ENCODE assay signal across 8 cellular contexts in genomic region chr22:40922484-40923303, GRCh38. TPM values are rescaled to one million over a fixed set of nuclear protein-coding genes. Genes with fewer than 3 reads are reported as not detected.
A peak's percentile ranks its signal among the peaks of the same experiment; 100 is the strongest.
DNase-seq lines count a peak whose midpoint lies in the region; ATAC-seq, FAIRE-seq and TF ChIP-seq lines count a peak whose summit lies in the region.

No MANE protein-coding gene starts in this region.

- H3K9me3 ChIP-seq in Panc1 (ENCODE audit: control insufficient read depth, insufficient read depth, low read depth, low read length) (no peaks in the 10 kb centered on the region), tibial artery (no peaks in the 10 kb centered on the region)

- DNase-seq in NCI-H510A treated with DMSO at 0.1 percent for 48 hours (lab: John Stamatoyannopoulos, UW) = peak; percentile 39
- DNase-seq in NCI-H510A (lab: John Stamatoyannopoulos, UW) = no peak
- peak; percentile 53 for DNase-seq in HTR-8/SVneo (ENCODE audit: insufficient read length, low spot score)
- peak; percentile 30 for DNase-seq in Panc1 (ENCODE audit: low read depth, low spot score)
- peak; percentile 60 for DNase-seq in cerebellum (ENCODE audit: low spot score)
- DNase-seq in left colon = no peak
- no peak for DNase-seq in tibial artery

- H3K4me1 ChIP-seq in Panc1 (ENCODE audit: control insufficient read depth, insufficient read depth, low read length) (no peaks in the 10 kb centered on the region), tibial artery (peaks cover 0 to 24% (median 4%) of the 10 kb centered on the region in 4 donors)

- no peak for FAIRE-seq in HTR-8/SVneo (lab: Jason Lieb, UNC)

- intact Hi-C loops in Panc1 (cut with micrococcal nuclease; ENCODE audit: unreplicated experiment) = no loop called here
- intact Hi-C loops in left colon (cut with DNase I, micrococcal nuclease) = loop anchor here in 1 of 2 donors (10.0 kb wide), 1 partner anchor 202 kb away; no protein-coding TSS in a partner anchor
- intact Hi-C loops in tibial artery (cut with DNase I; ENCODE audit: low total_unique reads) = no loop called here

- H3K4me3 ChIP-seq in Panc1 (ENCODE audit: low read depth in 2 of 2, low read length in 2 of 2) (no peak overlapping the region), tibial artery (no peak overlapping the region)

- CTCF ChIA-PET in Panc1 (lab: Charles Lee) = interaction anchor here (0.6 to 1.7 kb wide), 11 partner anchors 23 to 316 kb away, joined by 3 to 7 read pairs (median 3); no protein-coding TSS in a partner anchor

- POLR2A ChIA-PET in Panc1 (lab: Charles Lee) = interaction anchor here (0.6 kb wide), 3 partner anchors 66 to 311 kb away, joined by 3 to 5 read pairs (median 4); partner anchors contain the start of gene XPNPEP3

- H3K27me3 ChIP-seq in Panc1 (ENCODE audit: control insufficient read depth, insufficient read depth, low read length) (no peaks in the 10 kb centered on the region), tibial artery (no peaks in the 10 kb centered on the region)

- TF ChIP-seq CTCF in Panc1 (IDR thresholded peaks at IDR 0.05) (peak; percentile 63), tibial artery (IDR thresholded peaks at IDR 0.05) (peak; percentile 72 to 84)

- in situ Hi-C loops in Panc1 (cut with HindIII; ENCODE audit: low pct_unique_long_range_greater_than_20kb, low sequenced_read_pairs) = no loop called here

- H3K27ac ChIP-seq in Panc1 (ENCODE audit: low read length) (no peak overlapping the region), tibial artery (peak overlapping the region in 1 of 2 donors; percentile 29)

- H3K36me3 ChIP-seq in Panc1 (ENCODE audit: control insufficient read depth, insufficient read depth, low read length) = peaks cover 4% of the 10 kb centered on the region; the same call in 1 of the 2 replicates
- H3K36me3 ChIP-seq in tibial artery = peaks cover 28 to 73% (median 29%) of the 10 kb centered on the region in 3 donors

- ATAC-seq in Panc1 (peak; percentile 78), left colon (peak; percentile 85), GM21576 (IDR thresholded peaks at IDR 0.05; ENCODE audit: unreplicated experiment) (no peak)

- BruUV-seq in Panc1 (replicated peaks; lab: Mats Ljungman, UMichigan) = no TSS peak

RNA-seq across cellular contexts. Expression of gene RBX1, which starts 28.5 kb away (rescaled TPM):
- 50.7 TPM for total RNA-seq in Panc1 (2021; ENCODE audit: unreplicated experiment)
- polyA plus RNA-seq in Panc1 (2012; ENCODE audit: insufficient read length) = 55.6 TPM
- total RNA-seq in cerebellum = 49.8 TPM
- total RNA-seq in left colon = 10 to 100 TPM; 34.8 to 39.0 TPM

Comparison
In these comparisons a context has a peak if more than half of its experiments do, and no peak if none do; other contexts are left out.
1. DNase-seq: peak in NCI-H510A treated with DMSO at 0.1 percent for 48 hours (single experiment), HTR-8/SVneo (single experiment), Panc1 (single experiment) and cerebellum (single experiment); none in NCI-H510A (single experiment), left colon (0 of 2) and tibial artery (0 of 2).